ENCODE assay signal across 22 cellular contexts in the genomic region with DNA sequence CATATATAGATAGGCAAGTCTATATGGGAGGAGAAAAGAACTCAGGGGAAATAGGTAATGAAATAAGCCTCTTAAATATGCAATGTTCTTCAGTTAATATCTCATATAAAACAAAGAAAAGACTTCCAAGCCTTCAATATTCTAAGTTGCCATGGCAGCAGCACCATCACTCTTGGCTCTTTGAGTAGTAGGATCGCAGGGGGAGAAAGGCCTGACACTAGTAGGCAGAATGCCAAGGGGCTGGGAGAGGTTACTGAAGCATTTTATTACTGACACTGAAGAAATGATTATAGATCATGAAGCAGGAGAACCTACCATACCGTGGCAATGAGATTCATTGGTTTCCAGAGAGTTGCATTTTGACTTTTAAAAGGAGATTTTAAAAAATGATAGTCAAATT.
DNase-seq lines count a peak whose midpoint lies in the region.
"Had no signal": no experiment of that assay in that cellular context is flagged by ENCODE, and none has a peak within 500 bp of the region (broad histone marks: within the 10 kb centered on the region; RNA-seq: fewer than 3 reads in every experiment).

No MANE protein-coding gene starts in this region.

- DNase-seq in DMS153 (lab: John Stamatoyannopoulos, UW) (peak; percentile 57), NCI-H128 (lab: John Stamatoyannopoulos, UW; ENCODE audit: unreplicated experiment) (peak; percentile 18), NCI-H2227 (lab: John Stamatoyannopoulos, UW; ENCODE audit: unreplicated experiment) (peak; percentile 60), RPMI8226 (peak; percentile 11), midbrain (lab: John Stamatoyannopoulos, UW) (no peak), DMS114 treated with DMSO at 0.1 percent for 48 hours (lab: John Stamatoyannopoulos, UW; ENCODE audit: unreplicated experiment) (no peak), NCI-H187 treated with DMSO at 0.1 percent for 48 hours (lab: John Stamatoyannopoulos, UW) (no peak)
- DNase-seq: activated CD4-positive, alpha-beta T cell treated with anti-CD3 and anti-CD28 coated beads for 4 hours; activated effector memory CD4-positive, alpha-beta T cell treated with anti-CD3 and anti-CD28 coated beads, Interleukin-2, amount 50 U/mL, for 16 hours; Caco-2; effector memory CD8-positive, alpha-beta T cell; erythroblast; glutamatergic neuron; IMR-90; naive thymus-derived CD4-positive, alpha-beta T cell; NCI-H1436; NCI-H510A treated with DMSO at 0.1 percent for 48 hours; nucleus accumbens; sigmoid colon; stimulated activated CD4-positive, alpha-beta T cell treated with anti-CD3 and anti-CD28 coated beads, Interleukin-4, amount 100 ng/mL, for 4 hours; stimulated activated naive B cell treated with anti-CD40 and anti-IgM and Interleukin-4, amounts not matched to agents 10 μg/mL and 1 μg/mL and 100 μg/mL, for 72 hours; upper lobe of left lung had no signal

Comparison
In these comparisons a context has a peak if more than half of its experiments do, and no peak if none do; other contexts are left out.
1. DNase-seq: peak in DMS153 (single experiment), NCI-H128 (single experiment), NCI-H2227 (single experiment) and RPMI8226 (single experiment); none in midbrain (single experiment), DMS114 treated with DMSO at 0.1 percent for 48 hours (single experiment) and NCI-H187 treated with DMSO at 0.1 percent for 48 hours (single experiment).